Comparison of ENCODE assay signal across 8 cellular contexts in genomic region chr6:27687154-27688013, GRCh38.
DNase-seq lines count a peak whose midpoint lies in the region; ATAC-seq and TF ChIP-seq lines count a peak whose summit lies in the region.

No MANE protein-coding gene starts in this region.

- no peaks in the 10 kb centered on the region for H3K27me3 ChIP-seq in right atrium auricular region
- H3K27me3 ChIP-seq in rectal smooth muscle tissue (ENCODE audit: control insufficient read depth, insufficient read depth, low read length): peaks cover 2% of the 10 kb centered on the region

- peak; percentile 78 for ATAC-seq in HG02642 (IDR thresholded peaks at IDR 0.05; ENCODE audit: poor library complexity, unreplicated experiment)
- peak; percentile 74 for ATAC-seq in activated naive CD8-positive, alpha-beta T cell treated with anti-CD3 and anti-CD28 coated beads, Interleukin-2, amount 50 U/mL, for 24 hours

- peak overlapping the region; percentile 92 for H3K27ac Mint-ChIP-seq in activated naive CD8-positive, alpha-beta T cell treated with anti-CD3 and anti-CD28 coated beads, Interleukin-2, amount 50 U/mL, for 24 hours

- H3K9me3 ChIP-seq in right atrium auricular region: no peaks in the 10 kb centered on the region

- peaks cover 19% of the 10 kb centered on the region for H3K27me3 Mint-ChIP-seq in activated naive CD8-positive, alpha-beta T cell treated with anti-CD3 and anti-CD28 coated beads, Interleukin-2, amount 50 U/mL, for 24 hours

- peaks cover 4% of the 10 kb centered on the region for H3K36me3 Mint-ChIP-seq in activated naive CD8-positive, alpha-beta T cell treated with anti-CD3 and anti-CD28 coated beads, Interleukin-2, amount 50 U/mL, for 24 hours (ENCODE audit: low read depth)

- no peaks in the 10 kb centered on the region for H3K36me3 ChIP-seq in right atrium auricular region
- H3K36me3 ChIP-seq in rectal smooth muscle tissue (ENCODE audit: control insufficient read depth, insufficient read depth, low read length): no peaks in the 10 kb centered on the region

- peak overlapping the region; percentile 21 to 57 for H3K27ac ChIP-seq in right atrium auricular region
- H3K27ac ChIP-seq in rectal smooth muscle tissue (ENCODE audit: low read depth, low read length): no peak overlapping the region

- H3K9me3 Mint-ChIP-seq in activated naive CD8-positive, alpha-beta T cell treated with anti-CD3 and anti-CD28 coated beads, Interleukin-2, amount 50 U/mL, for 24 hours: no peaks in the 10 kb centered on the region

- peak; percentile 92 for TF ChIP-seq CTCF in GM12873 (IDR thresholded peaks at IDR 0.05; ENCODE audit: insufficient read depth, low read depth, low read length, missing control alignments)
- peak in 1 of 2 donors; percentile 62 for TF ChIP-seq CTCF in right atrium auricular region (IDR thresholded peaks at IDR 0.05)

- H3K4me3 ChIP-seq in right atrium auricular region (peak overlapping the region; percentile 29 to 51), rectal smooth muscle tissue (ENCODE audit: low read length) (peak overlapping the region; percentile 60)

- DNase-seq in NCI-H1092 (lab: John Stamatoyannopoulos, UW): peak; percentile 39
- peak; percentile 83 for DNase-seq in SW480 (ENCODE audit: low spot score)
- peak; percentile 86 for DNase-seq in activated naive CD8-positive, alpha-beta T cell treated with anti-CD3 and anti-CD28 coated beads, Interleukin-2, amount 50 U/mL, for 24 hours
- DNase-seq in right atrium auricular region (ENCODE audit: low spot score): peak; percentile 74
- no peak for DNase-seq in HuH-7 (ENCODE audit: low spot score)

- peak overlapping the region; percentile 82 for H3K4me3 Mint-ChIP-seq in activated naive CD8-positive, alpha-beta T cell treated with anti-CD3 and anti-CD28 coated beads, Interleukin-2, amount 50 U/mL, for 24 hours

- H3K4me1 ChIP-seq in right atrium auricular region (peaks cover 0 to 5% of the 10 kb centered on the region in 2 donors), rectal smooth muscle tissue (ENCODE audit: control insufficient read depth, insufficient read depth, low read length) (no peaks in the 10 kb centered on the region)

- peaks cover 24% of the 10 kb centered on the region for H3K4me1 Mint-ChIP-seq in activated naive CD8-positive, alpha-beta T cell treated with anti-CD3 and anti-CD28 coated beads, Interleukin-2, amount 50 U/mL, for 24 hours

- no peak overlapping the region for H3K9ac ChIP-seq in rectal smooth muscle tissue (ENCODE audit: low read length)
